In the genomic region with DNA sequence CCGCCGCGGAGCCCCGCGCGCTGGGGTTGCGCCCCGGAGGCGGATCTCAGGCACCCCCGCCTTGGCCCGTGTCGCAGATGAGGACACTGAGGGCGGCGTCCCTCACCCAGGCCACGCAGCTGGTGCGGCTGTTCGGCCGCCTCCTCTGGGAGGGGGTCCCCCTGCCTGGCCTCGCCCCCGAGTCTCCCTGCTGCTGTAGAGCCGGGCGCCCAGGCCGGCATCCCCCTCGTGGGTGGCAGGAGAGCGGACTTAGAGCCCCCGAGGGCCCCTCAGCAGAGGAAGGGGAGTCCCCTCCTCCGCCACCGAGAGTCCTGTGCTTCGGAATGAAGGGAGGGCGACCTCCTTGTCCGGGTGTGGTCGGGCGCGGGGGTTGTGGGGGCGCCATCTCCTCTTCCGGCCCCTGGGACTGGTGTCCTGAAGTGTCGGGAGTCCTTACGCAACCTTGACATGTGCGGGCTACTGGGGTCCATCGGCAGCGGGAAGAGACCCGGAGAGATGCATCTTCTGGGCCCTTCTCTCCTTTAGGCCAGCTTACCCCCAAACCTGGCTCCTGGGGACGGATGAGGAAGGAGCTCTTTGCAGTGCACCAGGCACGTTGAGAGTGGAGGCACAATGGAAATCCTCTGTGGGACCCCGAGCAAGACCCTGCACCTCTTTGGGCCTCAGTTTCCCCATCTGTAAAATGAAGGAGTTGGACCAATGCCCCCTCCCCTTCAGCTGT, we compare ENCODE assay signal across 8 cellular contexts. TPM values are rescaled to one million over a fixed set of nuclear protein-coding genes. Genes with fewer than 3 reads are reported as not detected.
DNase-seq lines count a peak whose midpoint lies in the region; ATAC-seq, FAIRE-seq and TF ChIP-seq lines count a peak whose summit lies in the region.

No MANE protein-coding gene starts in this region.

- peak overlapping the region; percentile 56 for H3K4me3 ChIP-seq in NT2/D1 (ENCODE audit: insufficient read length, low read depth)
- peak overlapping the region; percentile 53 for H3K4me3 ChIP-seq in bronchial epithelial cell (ENCODE audit: low read depth, low read length)
- peak overlapping the region; percentile 67 for H3K4me3 ChIP-seq in lower lobe of right lung
- peak overlapping the region; percentile 43 to 62 for H3K4me3 ChIP-seq in tibial artery

- H3K27ac Mint-ChIP-seq in activated T-cell treated with anti-CD3 and anti-CD28 coated beads, Interleukin-2, amount 50 U/mL, for 24 hours, result peak overlapping the region; percentile 76

- no peak for TF ChIP-seq CTCF in bronchial epithelial cell (IDR thresholded peaks at IDR 0.05; ENCODE audit: insufficient read depth, low read length, severe bottlenecking)
- no peak for TF ChIP-seq CTCF in lower lobe of right lung (IDR thresholded peaks at IDR 0.05)
- TF ChIP-seq CTCF in tibial artery (IDR thresholded peaks at IDR 0.05), result no peak

- no peaks in the 10 kb centered on the region for H3K36me3 ChIP-seq in NT2/D1 (ENCODE audit: insufficient read depth, insufficient read length, low read length)
- no peaks in the 10 kb centered on the region for H3K36me3 ChIP-seq in bronchial epithelial cell (ENCODE audit: control insufficient read depth, insufficient read depth, low read length)
- H3K36me3 ChIP-seq in lower lobe of right lung, result no peaks in the 10 kb centered on the region
- no peaks in the 10 kb centered on the region for H3K36me3 ChIP-seq in tibial artery

- H3K36me3 Mint-ChIP-seq in activated T-cell treated with anti-CD3 and anti-CD28 coated beads, Interleukin-2, amount 50 U/mL, for 24 hours (ENCODE audit: low read depth), result no peaks in the 10 kb centered on the region

- peak overlapping the region; percentile 80 for H3K4me3 Mint-ChIP-seq in activated T-cell treated with anti-CD3 and anti-CD28 coated beads, Interleukin-2, amount 50 U/mL, for 24 hours

- ATAC-seq in lower lobe of right lung, result peak; percentile 19 to 26
- ATAC-seq in GM19395 (IDR thresholded peaks at IDR 0.05; ENCODE audit: unreplicated experiment), result no peak

- H3K9me3 Mint-ChIP-seq in activated T-cell treated with anti-CD3 and anti-CD28 coated beads, Interleukin-2, amount 50 U/mL, for 24 hours, result no peaks in the 10 kb centered on the region

- H3K9me3 ChIP-seq in NT2/D1 (ENCODE audit: insufficient read depth, low read length) (peaks cover 10% of the 10 kb centered on the region; the same call in 1 of the 2 replicates), lower lobe of right lung (no peaks in the 10 kb centered on the region), tibial artery (peaks cover 0 to 4% (median 3%) of the 10 kb centered on the region in 3 donors)

- intact Hi-C loops in lower lobe of right lung (cut with DNase I) (no loop called here), tibial artery (cut with DNase I; ENCODE audit: low total_unique reads) (loop anchor here (5.0 to 10.0 kb wide), 2 partner anchors 107 to 220 kb away; partner anchors contain the start of gene FUBP3)

- peaks cover 7% of the 10 kb centered on the region for H3K4me1 Mint-ChIP-seq in activated T-cell treated with anti-CD3 and anti-CD28 coated beads, Interleukin-2, amount 50 U/mL, for 24 hours (ENCODE audit: low read depth)

- FAIRE-seq in bronchial epithelial cell (lab: Jason Lieb, UNC), result no peak

- peaks cover 6% of the 10 kb centered on the region for H3K4me1 ChIP-seq in NT2/D1 (ENCODE audit: insufficient read depth, insufficient read length)
- peaks cover 16% of the 10 kb centered on the region for H3K4me1 ChIP-seq in lower lobe of right lung
- peaks cover 0 to 17% (median 15%) of the 10 kb centered on the region in 4 donors for H3K4me1 ChIP-seq in tibial artery

- H3K9ac ChIP-seq in NT2/D1 (ENCODE audit: insufficient read length, low read depth), result peak overlapping the region; percentile 63

- peaks cover 16% of the 10 kb centered on the region for H3K27me3 Mint-ChIP-seq in activated T-cell treated with anti-CD3 and anti-CD28 coated beads, Interleukin-2, amount 50 U/mL, for 24 hours

- H3K27me3 ChIP-seq in NT2/D1 (ENCODE audit: insufficient read depth, insufficient read length) (peaks cover 37% of the 10 kb centered on the region), bronchial epithelial cell (ENCODE audit: control insufficient read depth, insufficient read depth, low read length) (peaks cover 2% of the 10 kb centered on the region), lower lobe of right lung (ENCODE audit: low read depth) (peaks cover 19% of the 10 kb centered on the region), tibial artery (peaks cover 0 to 33% of the 10 kb centered on the region in 2 donors)

- DNase-seq in activated T-cell treated with anti-CD3 and anti-CD28 coated beads, Interleukin-2, amount 50 U/mL, for 24 hours, result peak; percentile 68
- DNase-seq in activated T-cell treated with anti-CD3 and anti-CD28 coated beads for 4 hours (no peak), NT2/D1 (ENCODE audit: low read depth, low spot score) (no peak), bronchial epithelial cell (ENCODE audit: low read depth) (no peak), lower lobe of right lung (no peak), tibial artery (no peak), putamen (ENCODE audit: low spot score) (no peak)

- H3K27ac ChIP-seq in lower lobe of right lung, result no peak overlapping the region
- no peak overlapping the region for H3K27ac ChIP-seq in tibial artery

RNA-seq across cellular contexts. Expression of gene EXOSC2, which starts 11.7 kb away (rescaled TPM):
- 20.0 and 38.7 TPM in 2 replicates for total RNA-seq in bronchial epithelial cell
- total RNA-seq in lower lobe of right lung, result 18.4 TPM

RNA-seq across cellular contexts. Expression of gene PRDM12, which starts 17.5 kb away (rescaled TPM):
- total RNA-seq in bronchial epithelial cell, result not detected in 2 replicates
- not detected for total RNA-seq in lower lobe of right lung
